1 cellular context compared by ENCODE assay signal in genomic region chr12:108597559-108598471, GRCh38.
A peak's percentile ranks its signal among the peaks of the same experiment; 100 is the strongest.
TF ChIP-seq lines count a peak whose summit lies in the region.

A gene with protein sequence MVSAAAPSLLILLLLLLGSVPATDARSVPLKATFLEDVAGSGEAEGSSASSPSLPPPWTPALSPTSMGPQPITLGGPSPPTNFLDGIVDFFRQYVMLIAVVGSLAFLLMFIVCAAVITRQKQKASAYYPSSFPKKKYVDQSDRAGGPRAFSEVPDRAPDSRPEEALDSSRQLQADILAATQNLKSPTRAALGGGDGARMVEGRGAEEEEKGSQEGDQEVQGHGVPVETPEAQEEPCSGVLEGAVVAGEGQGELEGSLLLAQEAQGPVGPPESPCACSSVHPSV (minus strand): TSS chr12:108598084. CDS start chr12:108592383, 5,701 bp downstream.

TF ChIP-seq in K562, 482 proteins besides CTCF, POLR2A, EP300 and RAD21 (continued from another document):
- TF ChIP-seq ZNF407 (IDR thresholded peaks at IDR 0.05; ENCODE audit: low read depth) = no peak
- peak; percentile 55; the same call in 1 of the 2 replicates for TF ChIP-seq SPI1 (IDR thresholded peaks at IDR 0.05; ENCODE audit: borderline replicate concordance, low read depth, low read length)
- TF ChIP-seq SREBF2 (CRISPR knock-in tag; IDR thresholded peaks at IDR 0.05) = no peak
